ENCODE assay signal across 9 cellular contexts in genomic region chr13:97367427-97367826, GRCh38.
A peak's percentile ranks its signal among the peaks of the same experiment; 100 is the strongest.
DNase-seq lines count a peak whose midpoint lies in the region; TF ChIP-seq lines count a peak whose summit lies in the region.
"Had no signal": no experiment of that assay in that cellular context is flagged by ENCODE, and none has a peak within 500 bp of the region (broad histone marks: within the 10 kb centered on the region; RNA-seq: fewer than 3 reads in every experiment).

No MANE protein-coding gene starts in this region.

- H3K4me1 ChIP-seq in SK-N-SH (ENCODE audit: control insufficient read depth in 1 of 2, insufficient read depth in 2 of 2, low read depth in 1 of 2, low read length in 1 of 2): peaks cover 0 to 4% of the 10 kb centered on the region in 2 experiments; a peak in 1 of 4 replicates
- H3K4me1 ChIP-seq in hepatocyte (ENCODE audit: insufficient read depth): no peaks in the 10 kb centered on the region

- WGBS in SK-N-SH (ENCODE audit: low lambda C conversion rate): 74% methylated on average over 8 of the region's 8 CpGs
- WGBS in hepatocyte (ENCODE audit: low lambda C conversion rate, missing lambda C conversion rate): 62% methylated on average over 8 of the region's 8 CpGs

- H3K9me3 ChIP-seq in SK-N-SH (no peaks in the 10 kb centered on the region), hepatocyte (ENCODE audit: low read depth) (no peaks in the 10 kb centered on the region)

- TF ChIP-seq CTCF in SK-N-SH (IDR thresholded peaks at IDR 0.05) (no peak), hepatocyte (IDR thresholded peaks at IDR 0.05; ENCODE audit: poor library complexity) (no peak)

- H3F3A ChIP-seq in SK-N-SH (replicated peaks; ENCODE audit: insufficient read depth): peaks cover 21% of the 10 kb centered on the region

- H3K27me3 ChIP-seq in SK-N-SH (ENCODE audit: insufficient read depth) (no peaks in the 10 kb centered on the region), hepatocyte (no peaks in the 10 kb centered on the region)

- no peak for TF ChIP-seq POLR2A in erythroblast (IDR thresholded peaks at IDR 0.05; ENCODE audit: low read length)

- CTCF ChIA-PET in SK-N-SH (lab: Yijun Ruan, JAX): interaction anchor here (2.9 to 18.2 kb wide), 2 partner anchors 8 to 257 kb away, joined by 9 to 222 read pairs; no protein-coding TSS in a partner anchor

- TF ChIP-seq RAD21 in SK-N-SH (IDR thresholded peaks at IDR 0.05; ENCODE audit: low read length): no peak

- H3K4me3 ChIP-seq in SK-N-SH (ENCODE audit: low read depth in 2 of 2, low read length in 1 of 2) (no peak overlapping the region), hepatocyte (no peak overlapping the region), skeletal muscle cell (ENCODE audit: low read depth, low read length) (no peak overlapping the region)

- no peak overlapping the region for H3K9ac ChIP-seq in SK-N-SH

- H3K36me3 ChIP-seq in SK-N-SH (replicated peaks in 1 of 2; ENCODE audit: control insufficient read depth in 1 of 2, insufficient read depth in 2 of 2, low read length in 1 of 2) (peaks cover 73 to 95% of the 10 kb centered on the region in 2 experiments), hepatocyte (replicated peaks; ENCODE audit: insufficient read depth, low read depth) (no peaks in the 10 kb centered on the region)

- H3K27ac ChIP-seq in SK-N-SH (ENCODE audit: low read depth in 2 of 2, low read length in 1 of 2) (0 out of 4 replicates have a peak overlapping the region, but pooled peaks of 1 of the 2 experiments have one; percentile 26), hepatocyte (no peak overlapping the region)

- peaks cover 53% of the 10 kb centered on the region for H3K79me2 ChIP-seq in SK-N-SH (ENCODE audit: insufficient read depth)
- H3K79me2 ChIP-seq in hepatocyte: no peaks in the 10 kb centered on the region

- no peak for TF ChIP-seq EP300 in SK-N-SH (IDR thresholded peaks at IDR 0.05; ENCODE audit: borderline replicate concordance in 1 of 2, low read depth in 1 of 2, low read length in 1 of 2)

- no peak overlapping the region for H3K4me2 ChIP-seq in SK-N-SH
- H3K4me2 ChIP-seq in hepatocyte: no peak overlapping the region

- H4K20me1 ChIP-seq in SK-N-SH (ENCODE audit: insufficient read depth) (peaks cover 4% of the 10 kb centered on the region; the same call in 1 of the 2 replicates), hepatocyte (ENCODE audit: insufficient read depth, poor library complexity, severe bottlenecking) (no peaks in the 10 kb centered on the region)

- no peak overlapping the region for H2AFZ ChIP-seq in SK-N-SH (ENCODE audit: low read depth)
- no peak overlapping the region for H2AFZ ChIP-seq in hepatocyte

- H3K9me2 ChIP-seq in SK-N-SH: no peaks in the 10 kb centered on the region
- no peaks in the 10 kb centered on the region for H3K9me2 ChIP-seq in hepatocyte (replicated peaks; ENCODE audit: insufficient read depth)

- DNase-seq in GM04504 (ENCODE audit: low read depth) (peak; percentile 83), SK-N-SH (no peak), hepatocyte (ENCODE audit: low spot score) (peak; percentile 42), skeletal muscle cell (ENCODE audit: low read depth) (peak; percentile 19), erythroblast (lab: John Stamatoyannopoulos, UW) (no peak), superior temporal gyrus (ENCODE audit: extremely low spot score) (no peak), NCI-H2081 (lab: John Stamatoyannopoulos, UW) (no peak)
- DNase-seq in activated T-cell treated with anti-CD3 and anti-CD28 coated beads, Interleukin-2, amount 50 U/mL, for 48 hours: no peak
- DNase-seq: activated naive CD4-positive, alpha-beta T cell treated with anti-CD3 and anti-CD28 coated beads, Interleukin-2, amount 10 ng/mL, durations not matched to agents 7 days and 5 days had no signal

- POLR2A ChIA-PET in SK-N-SH (lab: Yijun Ruan, JAX): no interaction called here

TF ChIP-seq in SK-N-SH, 30 proteins besides CTCF, POLR2A, EP300 and RAD21:
- no peak for TF ChIP-seq USF1 (IDR thresholded peaks at IDR 0.05; ENCODE audit: borderline replicate concordance, low read depth)
- TF ChIP-seq NRF1 (IDR thresholded peaks at IDR 0.05; ENCODE audit: low read depth, low read length): no peak
- peak; percentile 25; the same call in 1 of the 2 replicates for TF ChIP-seq FOSL2 (IDR thresholded peaks at IDR 0.05; ENCODE audit: borderline replicate concordance, low read depth)
TF ChIP-seq in SK-N-SH: peak in this region for 1.

Comparison
In these comparisons a context has a peak if more than half of its experiments do, and no peak if none do; other contexts are left out.
1. DNase-seq: peak in GM04504 (single experiment), hepatocyte (single experiment) and skeletal muscle cell (single experiment); none in SK-N-SH (single experiment), erythroblast (0 of 2), superior temporal gyrus (single experiment), NCI-H2081 (0 of 2) and activated T-cell treated with anti-CD3 and anti-CD28 coated beads, Interleukin-2, amount 50 U/mL, for 48 hours (0 of 2).